In genomic region chr9:110729628-110730027, GRCh38 we compare ENCODE assay signal across 29 cellular contexts.
"Had no signal": no experiment of that assay in that cellular context is flagged by ENCODE, and none has a peak within 500 bp of the region (broad histone marks: within the 10 kb centered on the region; RNA-seq: fewer than 3 reads in every experiment).

No MANE protein-coding gene starts in this region.

- H3K4me2 ChIP-seq: PC-9 had no signal

- H3K4me3 ChIP-seq: adrenal gland, body of pancreas, breast epithelium, PC-9, SJCRH30, SK-N-MC had no signal

- H2AFZ ChIP-seq: PC-9 had no signal

- FAIRE-seq: astrocyte, RCC 7860, TTC549 had no signal

- ATAC-seq: activated CD8-positive, alpha-beta T cell treated with anti-CD3 and anti-CD28 coated beads for 36 hours; activated naive CD4-positive, alpha-beta T cell treated with anti-CD3 and anti-CD28 coated beads, Interleukin-2, amount 50 U/mL, for 72 hours; activated T-cell treated with anti-CD3 and anti-CD28 coated beads, Interleukin-2, amount 50 U/mL, for 4 hours; body of pancreas had no signal

- H3K27me3 Mint-ChIP-seq: activated CD4-positive, alpha-beta T cell treated with anti-CD3 and anti-CD28 coated beads, Interleukin-2, amount 10 ng/mL, durations not matched to agents 24 days and 14 days; activated CD8-positive, alpha-beta T cell treated with anti-CD3 and anti-CD28 coated beads for 36 hours had no signal

- H3K4me3 Mint-ChIP-seq: activated CD4-positive, alpha-beta T cell treated with anti-CD3 and anti-CD28 coated beads, Interleukin-2, amount 10 ng/mL, durations not matched to agents 24 days and 14 days; activated CD8-positive, alpha-beta T cell treated with anti-CD3 and anti-CD28 coated beads for 36 hours; activated naive CD4-positive, alpha-beta T cell treated with anti-CD3 and anti-CD28 coated beads for 36 hours; activated T-cell treated with anti-CD3 and anti-CD28 coated beads, Interleukin-2, amount 50 U/mL, for 4 hours; activated T-helper 1 cell treated with anti-CD3 and anti-CD28 coated beads, Interleukin-12 subunit alpha, Interleukin-12 subunit beta, Interleukin-2, Interleukin-4 antibody, amounts not matched to agents 30 ng/mL and 10 ng/mL and 1 ng/mL, durations not matched to agents 14 hours and 24 hours and 36 hours had no signal

- H3K4me1 ChIP-seq: adrenal gland, body of pancreas, breast epithelium, SJCRH30 had no signal

- H3K36me3 Mint-ChIP-seq: activated naive CD4-positive, alpha-beta T cell treated with anti-CD3 and anti-CD28 coated beads, Interleukin-2, amount 50 U/mL, for 72 hours had no signal

- H3K36me3 ChIP-seq: adrenal gland, breast epithelium had no signal

- DNase-seq: activated CD4-positive, alpha-beta T cell treated with anti-CD3 and anti-CD28 coated beads, Interleukin-2, amount 10 ng/mL, durations not matched to agents 24 days and 14 days; activated CD4-positive, alpha-beta T cell treated with anti-CD3 and anti-CD28 coated beads, Interleukin-2, amount 50 U/mL, for 4 hours; activated CD8-positive, alpha-beta T cell treated with anti-CD3 and anti-CD28 coated beads for 36 hours; activated gamma-delta T cell treated with Interleukin-2 at 50 U/mL for 16 hours; activated naive CD4-positive, alpha-beta T cell treated with anti-CD3 and anti-CD28 coated beads for 36 hours; activated T-cell treated with anti-CD3 and anti-CD28 coated beads for 4 hours; activated T-cell treated with anti-CD3 and anti-CD28 coated beads, Interleukin-2, amount 50 U/mL, for 4 hours; adrenal gland; body of pancreas; NCI-H1092 treated with DMSO at 0.1 percent for 48 hours; NCI-H1417; NCI-H146; NCI-H187 treated with DMSO at 0.1 percent for 48 hours; NCI-H2081; NCI-H345; NCI-H510A; NCI-H526; NCI-H748 treated with DMSO at 0.1 percent for 48 hours; NK-92 treated with Interleukin-12 subunit alpha and Interleukin-12 subunit beta, amount 100 ng/mL, for 24 hours; PC-9; SHP77; SJCRH30 had no signal

- H3K27ac ChIP-seq: adrenal gland, body of pancreas, breast epithelium, PC-9, SJCRH30, SK-N-MC had no signal

- H3K9me3 ChIP-seq: adrenal gland, body of pancreas, breast epithelium, SJCRH30 had no signal

- H3K9me3 Mint-ChIP-seq: activated CD4-positive, alpha-beta T cell treated with anti-CD3 and anti-CD28 coated beads, Interleukin-2, amount 10 ng/mL, durations not matched to agents 24 days and 14 days; activated CD8-positive, alpha-beta T cell treated with anti-CD3 and anti-CD28 coated beads for 36 hours; activated T-cell treated with anti-CD3 and anti-CD28 coated beads, Interleukin-2, amount 50 U/mL, for 4 hours; activated T-helper 1 cell treated with anti-CD3 and anti-CD28 coated beads, Interleukin-12 subunit alpha, Interleukin-12 subunit beta, Interleukin-2, Interleukin-4 antibody, amounts not matched to agents 30 ng/mL and 10 ng/mL and 1 ng/mL, durations not matched to agents 14 hours and 24 hours and 36 hours had no signal

- H3K4me1 Mint-ChIP-seq: activated CD4-positive, alpha-beta T cell treated with anti-CD3 and anti-CD28 coated beads, Interleukin-2, amount 10 ng/mL, durations not matched to agents 24 days and 14 days had no signal

- H3K27ac Mint-ChIP-seq: activated CD4-positive, alpha-beta T cell treated with anti-CD3 and anti-CD28 coated beads, Interleukin-2, amount 10 ng/mL, durations not matched to agents 24 days and 14 days; activated CD8-positive, alpha-beta T cell treated with anti-CD3 and anti-CD28 coated beads for 36 hours; activated naive CD4-positive, alpha-beta T cell treated with anti-CD3 and anti-CD28 coated beads for 36 hours; activated naive CD4-positive, alpha-beta T cell treated with anti-CD3 and anti-CD28 coated beads, Interleukin-2, amount 50 U/mL, for 72 hours; activated T-helper 1 cell treated with anti-CD3 and anti-CD28 coated beads, Interleukin-12 subunit alpha, Interleukin-12 subunit beta, Interleukin-2, Interleukin-4 antibody, amounts not matched to agents 30 ng/mL and 10 ng/mL and 1 ng/mL, durations not matched to agents 14 hours and 24 hours and 36 hours had no signal

- H3K27me3 ChIP-seq: adrenal gland, body of pancreas, breast epithelium, SJCRH30 had no signal
